25 cellular contexts compared by ENCODE assay signal in the genomic region with DNA sequence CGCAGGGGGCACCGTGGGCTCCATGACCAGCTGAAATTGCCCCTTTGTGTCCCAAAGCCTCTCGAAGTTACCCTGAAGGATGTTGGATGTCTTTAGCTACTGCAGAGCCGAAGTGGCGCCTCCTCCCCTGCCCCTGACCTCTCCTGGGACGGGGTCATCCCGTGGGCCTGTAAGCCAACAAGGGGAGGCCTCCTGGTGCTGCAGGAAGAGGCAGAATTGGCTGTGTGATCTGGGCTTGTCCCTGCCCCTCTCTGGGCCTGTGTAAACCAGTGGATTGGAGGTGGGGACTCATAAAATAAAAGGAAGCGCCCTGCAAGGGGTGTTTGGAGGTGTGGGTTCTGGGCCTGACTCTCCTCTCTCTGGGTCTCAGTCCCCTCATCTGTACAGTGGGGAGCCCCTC. TPM values are rescaled to one million over a fixed set of nuclear protein-coding genes. Genes with fewer than 3 reads are reported as not detected.
"Had no signal": no experiment of that assay in that cellular context is flagged by ENCODE, and none has a peak within 500 bp of the region (broad histone marks: within the 10 kb centered on the region; RNA-seq: fewer than 3 reads in every experiment).

No MANE protein-coding gene starts in this region.

- H3K27me3 ChIP-seq: MG63 had no signal

- H3K4me1 ChIP-seq: SJCRH30 had no signal

- H3K27ac ChIP-seq: HL-60, RWPE1, SJCRH30 had no signal

- ATAC-seq: Panc1, PC-3, SK-N-SH treated with all-trans-retinoic acid at 6 μM for 48 hours had no signal

- DNase-seq: Karpas-422; KG1; MG63; NCI-H1105 treated with DMSO at 0.1 percent for 48 hours; NCI-H1417 treated with DMSO at 0.1 percent for 48 hours; NCI-H146; NCI-H1694 treated with DMSO at 0.1 percent for 48 hours; NCI-H1930; NCI-H2081; NCI-H2107; NCI-H2171; NCI-H345; NCI-H446 treated with DMSO at 0.1 percent for 48 hours; NCI-H510A treated with DMSO at 0.1 percent for 48 hours; NCI-H526; NCI-H82; NK-92 treated with Interleukin-12 subunit alpha and Interleukin-12 subunit beta, amount 100 ng/mL, for 24 hours; PC-3; SHP77 treated with DMSO at 0.1 percent for 48 hours; SJCRH30 had no signal

- H3K9me3 ChIP-seq: MG63, SJCRH30 had no signal

- H3K4me3 ChIP-seq: MG63, SJCRH30 had no signal

- H3K36me3 ChIP-seq: MG63, SJCRH30 had no signal

RNA-seq across cellular contexts. Expression of a gene that starts 2.1 kb away (rescaled TPM):
- total RNA-seq: OCI-LY7, PC-3, SJCRH30 had no signal
